ENCODE assay signal across 13 cellular contexts in the genomic region with DNA sequence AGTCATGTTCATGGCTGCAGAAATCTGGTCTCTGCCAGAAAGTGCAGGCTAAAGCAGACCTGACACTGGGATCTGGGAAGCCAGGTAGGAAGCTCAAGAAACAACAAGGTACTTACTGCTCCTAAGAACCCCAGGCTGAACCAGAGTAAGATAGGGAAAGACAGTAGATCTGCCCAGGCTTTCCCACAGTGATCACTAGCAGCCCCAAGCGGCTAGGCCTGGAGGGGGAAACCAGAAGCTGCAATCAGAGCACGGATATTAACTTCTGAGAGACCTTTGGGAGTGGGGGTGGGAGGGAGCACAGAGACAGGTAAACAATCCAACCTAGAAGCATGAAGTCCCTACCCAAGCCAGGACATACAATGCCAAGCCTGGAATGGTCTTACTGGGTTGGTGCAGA.
DNase-seq lines count a peak whose midpoint lies in the region; ATAC-seq, FAIRE-seq and TF ChIP-seq lines count a peak whose summit lies in the region.
"Had no signal": no experiment of that assay in that cellular context is flagged by ENCODE, and none has a peak within 500 bp of the region (broad histone marks: within the 10 kb centered on the region; RNA-seq: fewer than 3 reads in every experiment).

No MANE protein-coding gene starts in this region.

- no peak for FAIRE-seq in HTR-8/SVneo (lab: Jason Lieb, UNC)
- FAIRE-seq: GM18507 had no signal

- peak in 5 of 9 donors; percentile 13 to 51 (median 38) for TF ChIP-seq CTCF in heart right ventricle (IDR thresholded peaks at IDR 0.05)
- TF ChIP-seq CTCF in mesothelial cell of epicardium (IDR thresholded peaks at IDR 0.05; ENCODE audit: unreplicated experiment): no peak

- 48 to 58% methylated on average over 2 of the region's 2 CpGs for WGBS in heart right ventricle, 2 donors

- H3K4me3 ChIP-seq in heart right ventricle (peak overlapping the region in 9 of 10 donors; percentile 68 to 95 (median 84)), endocrine pancreas (ENCODE audit: control insufficient read depth, insufficient read depth, low read length) (peak overlapping the region; percentile 4)

- CTCF ChIA-PET in activated CD8-positive, alpha-beta T cell treated with anti-CD3 and anti-CD28 coated beads, Interleukin-2, amount 10 ng/mL, durations not matched to agents 7 days and 5 days (lab: Charles Lee): interaction anchor here (3.6 kb wide), 1 partner anchor 10 kb away, joined by 19 read pairs; no protein-coding TSS in a partner anchor

- POLR2A ChIA-PET in activated CD8-positive, alpha-beta T cell treated with anti-CD3 and anti-CD28 coated beads, Interleukin-2, amount 10 ng/mL, durations not matched to agents 7 days and 5 days (lab: Charles Lee): no interaction called here

- peak in 1 of 2 donors; percentile 34 for DNase-seq in heart right ventricle
- no peak for DNase-seq in left cardiac atrium
- no peak for DNase-seq in mesothelial cell of epicardium (ENCODE audit: low spot score in 2 of 2, unreplicated experiment in 2 of 2)
- DNase-seq in effector memory CD8-positive, alpha-beta T cell: no peak
- no peak for DNase-seq in HTR-8/SVneo (ENCODE audit: insufficient read length, low spot score)
- DNase-seq in activated CD8-positive, alpha-beta T cell treated with anti-CD3 and anti-CD28 coated beads, Interleukin-2, amount 10 ng/mL, durations not matched to agents 7 days and 5 days: no peak
- DNase-seq: trophoblast cell had no signal

- no peaks in the 10 kb centered on the region for H3K9me3 Mint-ChIP-seq in mesothelial cell of epicardium
- H3K9me3 Mint-ChIP-seq in effector memory CD8-positive, alpha-beta T cell: no peaks in the 10 kb centered on the region
- H3K9me3 Mint-ChIP-seq in activated CD8-positive, alpha-beta T cell treated with anti-CD3 and anti-CD28 coated beads, Interleukin-2, amount 10 ng/mL, durations not matched to agents 7 days and 5 days (ENCODE audit: insufficient read depth): no peaks in the 10 kb centered on the region

- H3K4me1 Mint-ChIP-seq in mesothelial cell of epicardium: peaks cover 49% of the 10 kb centered on the region
- peaks cover 18 to 21% of the 10 kb centered on the region in 2 donors for H3K4me1 Mint-ChIP-seq in effector memory CD8-positive, alpha-beta T cell (ENCODE audit: low read depth in 2 of 2)
- peaks cover 21% of the 10 kb centered on the region for H3K4me1 Mint-ChIP-seq in activated CD8-positive, alpha-beta T cell treated with anti-CD3 and anti-CD28 coated beads, Interleukin-2, amount 10 ng/mL, durations not matched to agents 7 days and 5 days (ENCODE audit: low read depth)

- H3K4me1 ChIP-seq in heart right ventricle (peaks cover 0 to 62% (median 24%) of the 10 kb centered on the region in 9 donors), endocrine pancreas (ENCODE audit: control insufficient read depth, insufficient read depth, low read length) (peaks cover 3% of the 10 kb centered on the region)

- peak overlapping the region; percentile 38 for H3K9ac ChIP-seq in endocrine pancreas (ENCODE audit: control insufficient read depth, insufficient read depth, low read length)

- no peak for ATAC-seq in heart right ventricle
- ATAC-seq in left cardiac atrium: no peak
- ATAC-seq in effector memory CD8-positive, alpha-beta T cell (replicated peaks): no peak
- ATAC-seq in GM18907 (IDR thresholded peaks at IDR 0.05; ENCODE audit: unreplicated experiment): no peak
- no peak for ATAC-seq in activated CD8-positive, alpha-beta T cell treated with anti-CD3 and anti-CD28 coated beads, Interleukin-2, amount 10 ng/mL, durations not matched to agents 7 days and 5 days
- ATAC-seq: activated CD4-positive, CD25-positive, alpha-beta regulatory T cell treated with anti-CD3 and anti-CD28 coated beads, Interleukin-2, amount 50 U/mL, for 24 hours had no signal

- no peaks in the 10 kb centered on the region for H3K9me3 ChIP-seq in heart right ventricle
- H3K9me3 ChIP-seq in endocrine pancreas (ENCODE audit: control insufficient read depth, low read length): no peaks in the 10 kb centered on the region
- H3K9me3 ChIP-seq: SJSA1 had no signal

- intact Hi-C loops in heart right ventricle (cut with DNase I): loop anchor here in 7 of 10 donors (2.0 to 10.0 kb wide), 10 partner anchors 138 to 958 kb away; a partner anchor contains a TSS
- intact Hi-C loops in left cardiac atrium (cut with DNase I): loop anchor here in 1 of 2 donors (10.0 kb wide), 1 partner anchor 248 kb away; a partner anchor contains a TSS

- H3K27ac ChIP-seq in heart right ventricle: peak overlapping the region; percentile 85 to 99 (median 98)
- H3K27ac ChIP-seq: cardiac muscle cell, SJSA1 had no signal

- H3K36me3 ChIP-seq in heart right ventricle (no peaks in the 10 kb centered on the region), endocrine pancreas (ENCODE audit: control insufficient read depth, insufficient read depth, low read length) (no peaks in the 10 kb centered on the region)
- H3K36me3 ChIP-seq: cardiac muscle cell had no signal

- no peaks in the 10 kb centered on the region for H3K36me3 Mint-ChIP-seq in mesothelial cell of epicardium
- peaks cover 5% of the 10 kb centered on the region for H3K36me3 Mint-ChIP-seq in effector memory CD8-positive, alpha-beta T cell (ENCODE audit: insufficient read depth)
- H3K36me3 Mint-ChIP-seq in activated CD8-positive, alpha-beta T cell treated with anti-CD3 and anti-CD28 coated beads, Interleukin-2, amount 10 ng/mL, durations not matched to agents 7 days and 5 days (ENCODE audit: low read depth): peaks cover 6% of the 10 kb centered on the region

- H3K27me3 Mint-ChIP-seq in mesothelial cell of epicardium (ENCODE audit: low read depth): peaks cover 9% of the 10 kb centered on the region
- peaks cover 40 to 46% of the 10 kb centered on the region in 2 donors for H3K27me3 Mint-ChIP-seq in effector memory CD8-positive, alpha-beta T cell
- peaks cover 47% of the 10 kb centered on the region for H3K27me3 Mint-ChIP-seq in activated CD8-positive, alpha-beta T cell treated with anti-CD3 and anti-CD28 coated beads, Interleukin-2, amount 10 ng/mL, durations not matched to agents 7 days and 5 days (ENCODE audit: low read depth)

- H3K27ac Mint-ChIP-seq in mesothelial cell of epicardium: peak overlapping the region; percentile 95
- no peak overlapping the region for H3K27ac Mint-ChIP-seq in effector memory CD8-positive, alpha-beta T cell
- H3K27ac Mint-ChIP-seq in activated CD8-positive, alpha-beta T cell treated with anti-CD3 and anti-CD28 coated beads, Interleukin-2, amount 10 ng/mL, durations not matched to agents 7 days and 5 days: no peak overlapping the region

- peaks cover 0 to 78% (median 0%) of the 10 kb centered on the region in 7 donors for H3K27me3 ChIP-seq in heart right ventricle
- H3K27me3 ChIP-seq in endocrine pancreas (ENCODE audit: control insufficient read depth, insufficient read depth, low read length): no peaks in the 10 kb centered on the region
- H3K27me3 ChIP-seq: SJSA1 had no signal

- H3K4me3 Mint-ChIP-seq in mesothelial cell of epicardium: peak overlapping the region; percentile 87
- peak overlapping the region in 1 of 2 donors; percentile 4 for H3K4me3 Mint-ChIP-seq in effector memory CD8-positive, alpha-beta T cell
- H3K4me3 Mint-ChIP-seq in activated CD8-positive, alpha-beta T cell treated with anti-CD3 and anti-CD28 coated beads, Interleukin-2, amount 10 ng/mL, durations not matched to agents 7 days and 5 days: no peak overlapping the region
